Comparison of ENCODE assay signal across 9 cellular contexts in genomic region chr20:45456632-45457031, GRCh38. TPM values are rescaled to one million over a fixed set of nuclear protein-coding genes. Genes with fewer than 3 reads are reported as not detected.
A peak's percentile ranks its signal among the peaks of the same experiment; 100 is the strongest.
DNase-seq lines count a peak whose midpoint lies in the region; ATAC-seq, FAIRE-seq and TF ChIP-seq lines count a peak whose summit lies in the region.
"Had no signal": no experiment of that assay in that cellular context is flagged by ENCODE, and none has a peak within 500 bp of the region (broad histone marks: within the 10 kb centered on the region; RNA-seq: fewer than 3 reads in every experiment).

No MANE protein-coding gene starts in this region.

- H2BK15ac ChIP-seq in H1 (ENCODE audit: low read length): no peak overlapping the region

- H3K79me2 ChIP-seq in H1 (ENCODE audit: control insufficient read depth in 1 of 2, insufficient read depth in 2 of 2, low read length in 2 of 2): no peaks in the 10 kb centered on the region

- H3K36me3 ChIP-seq in H1 (ENCODE audit: control insufficient read depth in 2 of 4, insufficient read depth in 4 of 4, low read length in 3 of 4) (no peaks in the 10 kb centered on the region), sigmoid colon (no peaks in the 10 kb centered on the region), aorta (ENCODE audit: control insufficient read depth in 1 of 2, insufficient read depth in 2 of 2, low read length in 1 of 2) (no peaks in the 10 kb centered on the region)

- peak overlapping the region; percentile 37; the same call in 1 of the 2 replicates for H2AFZ ChIP-seq in H1 (ENCODE audit: low read length)

- CTCF ChIA-PET in H1 (lab: Charles Lee; ENCODE audit: partially characterized antibody): interaction anchor here (0.9 to 18.5 kb wide), 13 partner anchors 6 to 314 kb away, joined by 3 to 317 read pairs (median 24); partner anchors contain the start of genes DBNDD2 and WFDC2

- H3K4me3 ChIP-seq in right cardiac atrium (ENCODE audit: low read length): no peak overlapping the region
- no peak overlapping the region for H3K4me3 ChIP-seq in H1 (ENCODE audit: extremely low read depth in 1 of 4, insufficient read depth in 2 of 4, low read depth in 3 of 4, low read length in 4 of 4)
- H3K4me3 ChIP-seq in sigmoid colon: no peak overlapping the region
- no peak overlapping the region for H3K4me3 ChIP-seq in aorta (ENCODE audit: low read length in 2 of 2)

- H3K14ac ChIP-seq in H1 (ENCODE audit: insufficient read length): no peak overlapping the region

- no peak overlapping the region for H3K4me2 ChIP-seq in H1 (ENCODE audit: insufficient read depth in 1 of 2, low read depth in 2 of 2, low read length in 2 of 2)

- no peaks in the 10 kb centered on the region for H3K79me1 ChIP-seq in H1 (ENCODE audit: low read depth, low read length)

- H3K9me3 ChIP-seq in right cardiac atrium (ENCODE audit: control insufficient read depth, low read length) (no peaks in the 10 kb centered on the region), H1 (ENCODE audit: insufficient read depth in 2 of 2, low read depth in 1 of 2, low read length in 1 of 2) (no peaks in the 10 kb centered on the region), sigmoid colon (no peaks in the 10 kb centered on the region), aorta (ENCODE audit: control insufficient read depth, low read length) (no peaks in the 10 kb centered on the region)

- H3K56ac ChIP-seq in H1 (replicated peaks; ENCODE audit: insufficient read length, low read depth, low read length): no peak overlapping the region

- H4K20me1 ChIP-seq in H1 (replicated peaks in 1 of 2; ENCODE audit: control insufficient read depth in 1 of 2, insufficient read depth in 2 of 2, low read length in 2 of 2): no peaks in the 10 kb centered on the region

- H3K27me3 ChIP-seq in right cardiac atrium (ENCODE audit: control insufficient read depth, insufficient read depth) (no peaks in the 10 kb centered on the region), H1 (replicated peaks in 1 of 4; ENCODE audit: control insufficient read depth in 3 of 4, extremely low read depth in 1 of 4, insufficient read depth in 3 of 4, low read length in 3 of 4) (no peaks in the 10 kb centered on the region), sigmoid colon (no peaks in the 10 kb centered on the region), aorta (ENCODE audit: control insufficient read depth in 1 of 2, insufficient read depth in 2 of 2, low read length in 1 of 2) (no peaks in the 10 kb centered on the region)

- WGBS in right cardiac atrium: 11% methylated on average over 6 of the region's 6 CpGs
- 16% methylated on average over 6 of the region's 6 CpGs; no CpG with 5 or more reads in 1 of the 2 experiments for WGBS in H1 (ENCODE audit: extremely low coverage in 1 of 2, insufficient coverage in 1 of 2, insufficient read length in 1 of 2, insufficient replicate concordance in 2 of 2, low coverage in 1 of 2, low lambda C conversion rate in 2 of 2, missing lambda C conversion rate in 1 of 2), 2 experiments
- 7 to 25% methylated on average over 6 of the region's 6 CpGs for WGBS in sigmoid colon, 2 donors
- WGBS in aorta, 2 donors: 19 to 20% methylated on average over 6 of the region's 6 CpGs

- H2BK12ac ChIP-seq in H1 (ENCODE audit: low read depth, low read length): no peak overlapping the region

- no peak overlapping the region for H2BK5ac ChIP-seq in H1 (ENCODE audit: low read depth, low read length)

- DNase-seq in Right ventricle myocardium superior (no peak), right cardiac atrium (no peak), NCI-H510A treated with DMSO at 0.1 percent for 48 hours (lab: John Stamatoyannopoulos, UW) (peak; percentile 34), H1 (ENCODE audit: low read depth in 1 of 2, low spot score in 2 of 2) (peak in 1 of 2 experiments; percentile 73), sigmoid colon (no peak), aorta (no peak)
- peak; percentile 24 to 47 for DNase-seq in stimulated activated CD4-positive, alpha-beta T cell treated with anti-CD3 and anti-CD28 coated beads, Interleukin-2, amount 100 ng/mL, for 24 hours

- no peak overlapping the region for H2BK20ac ChIP-seq in H1 (ENCODE audit: low read length)

- H4K91ac ChIP-seq in H1 (replicated peaks; ENCODE audit: insufficient read length, low read length): no peak overlapping the region

- POLR2A ChIA-PET in H1 (lab: Charles Lee; ENCODE audit: partially characterized antibody): no interaction called here

- H3K18ac ChIP-seq in H1 (ENCODE audit: extremely low read depth, low read length): no peak overlapping the region

- no peak overlapping the region for H2BK120ac ChIP-seq in H1 (replicated peaks; ENCODE audit: low read depth, low read length)

- no peaks in the 10 kb centered on the region for H3K4me1 ChIP-seq in right cardiac atrium (ENCODE audit: control insufficient read depth, insufficient read depth, low read length)
- H3K4me1 ChIP-seq in H1 (replicated peaks in 1 of 4; ENCODE audit: control insufficient read depth in 3 of 4, insufficient read depth in 4 of 4, low read length in 3 of 4): no peaks in the 10 kb centered on the region; a peak in 1 of 7 replicates
- peaks cover 0 to 24% (median 0%) of the 10 kb centered on the region in 4 donors for H3K4me1 ChIP-seq in sigmoid colon
- H3K4me1 ChIP-seq in aorta (ENCODE audit: control insufficient read depth in 1 of 2, insufficient read depth in 2 of 2, low read length in 2 of 2): no peaks in the 10 kb centered on the region

- H2AK5ac ChIP-seq in H1 (ENCODE audit: low read depth, low read length): no peak overlapping the region

- TF ChIP-seq EP300 in H1 (IDR thresholded peaks at IDR 0.05; ENCODE audit: borderline replicate concordance in 1 of 2, low read depth in 2 of 2, low read length in 2 of 2): no peak
- no peak for TF ChIP-seq EP300 in sigmoid colon (IDR thresholded peaks at IDR 0.05)

- no peak overlapping the region for H3K27ac ChIP-seq in right cardiac atrium (ENCODE audit: low read length)
- no peak overlapping the region for H3K27ac ChIP-seq in H1 (ENCODE audit: low read depth, low read length)
- no peak overlapping the region for H3K27ac ChIP-seq in sigmoid colon
- no peak overlapping the region for H3K27ac ChIP-seq in aorta (ENCODE audit: low read depth in 1 of 2, low read length in 2 of 2)

- no peak overlapping the region for H3K9ac ChIP-seq in H1 (replicated peaks in 1 of 4; ENCODE audit: extremely low read depth in 1 of 4, low read depth in 3 of 4, low read length in 3 of 4)

- TF ChIP-seq CTCF in H1 (IDR thresholded peaks at IDR 0.05; ENCODE audit: control extremely low read depth in 1 of 3, insufficient read depth in 1 of 3, low read depth in 1 of 3, low read length in 3 of 3) (peak; percentile 58 to 76 (median 63)), sigmoid colon (IDR thresholded peaks at IDR 0.05) (peak in 1 of 4 experiments; percentile 20)

- H3K23ac ChIP-seq in H1 (ENCODE audit: insufficient read length): no peak overlapping the region

- peak; percentile 50 for FAIRE-seq in H1 (lab: Jason Lieb, UNC)

- TF ChIP-seq POLR2A in H1 (IDR thresholded peaks at IDR 0.05; ENCODE audit: control extremely low read depth in 1 of 2, low read depth in 2 of 2, low read length in 2 of 2) (no peak), sigmoid colon (IDR thresholded peaks at IDR 0.05) (no peak)

- no peak overlapping the region for H4K5ac ChIP-seq in H1 (ENCODE audit: insufficient read length, low read depth, low read length)

- intact Hi-C loops in Right ventricle myocardium superior (cut with DNase I) (no loop called here), right cardiac atrium (cut with DNase I) (loop anchor here in 2 of 4 donors (10.0 kb wide), 1 partner anchor 318 kb away; no protein-coding TSS in a partner anchor), sigmoid colon (cut with DNase I) (no loop called here), aorta (cut with DNase I) (no loop called here)

- no peaks in the 10 kb centered on the region for H3K23me2 ChIP-seq in H1 (ENCODE audit: low read depth, low read length)

- ATAC-seq in Right ventricle myocardium superior (ENCODE audit: poor library complexity) (peak; percentile 27), right cardiac atrium (no peak), HG03108 (IDR thresholded peaks at IDR 0.05; ENCODE audit: unreplicated experiment) (no peak), aorta (ENCODE audit: low FRiP score) (no peak)

- no peak overlapping the region for H4K8ac ChIP-seq in H1 (ENCODE audit: extremely low read depth, insufficient read depth, low read length)

- H3K4ac ChIP-seq in H1 (replicated peaks; ENCODE audit: insufficient read length, low read depth, low read length): no peak overlapping the region

- TF ChIP-seq RAD21 in H1 (IDR thresholded peaks at IDR 0.05 in 1 of 2, conservative IDR thresholded peaks at IDR 0.05 in 1 of 2; ENCODE audit: low read depth in 2 of 2, low read length in 2 of 2): peak; percentile 50 to 64

RNA-seq across cellular contexts. Expression of gene WFDC2, which starts 12.9 kb away (rescaled TPM):
- 1.0 TPM for total RNA-seq in Right ventricle myocardium superior
- 1 to 10 TPM; 1.1 to 2.7 (median 1.9) TPM for total RNA-seq in right cardiac atrium
- 2.6 TPM for polyA plus RNA-seq in right cardiac atrium
- 77.9 and 86.0 TPM in 2 replicates for total RNA-seq in H1 (2021; fragmentation: NEBNext Ultra II Directional; extraction: Animal tissue kit (Norgen Biotek cat#: 25700))
- 137 and 156 TPM in 2 replicates for polyA plus RNA-seq in H1 (2011; rRNA removed)
- 70.3 TPM for polyA plus RNA-seq in H1 (2011; cell fraction: cytosol; rRNA removed)
- 109 TPM for polyA plus RNA-seq in H1 (2011; cell fraction: nucleus; rRNA removed)
- polyA plus RNA-seq in H1 (2012, experiment 1 of 2): 77.0 to 158 TPM (median 148 TPM) in 4 replicates
- polyA plus RNA-seq in H1 (2012, experiment 2 of 2): 183 TPM
- polyA plus RNA-seq in H1 (2013, experiment 1 of 2): 338 TPM
- 373 TPM for polyA plus RNA-seq in H1 (2013, experiment 2 of 2)
- 26.0 and 32.4 TPM in 2 replicates for polyA minus RNA-seq in H1 (2011; rRNA and poly(A)+ RNA removed)
- polyA minus RNA-seq in H1 (2011; cell fraction: cytosol; rRNA and poly(A)+ RNA removed): 52.3 TPM
- polyA minus RNA-seq in H1 (2011; cell fraction: nucleus; rRNA and poly(A)+ RNA removed): 24.4 TPM
- 10 to 100 TPM; 33.9 to 94.1 (median 39.6) TPM for total RNA-seq in sigmoid colon
- polyA plus RNA-seq in sigmoid colon: 10 to 100 TPM; 29.6 to 86.6 (median 65.5) TPM
- 1 to 10 TPM; 1.5 to 2.3 TPM for total RNA-seq in aorta
- 1 to 10 TPM in 1 of 2 donors, under 1 TPM in 1; 0.56 to 1.0 TPM for polyA plus RNA-seq in aorta
- total RNA-seq: skeletal muscle tissue had no signal

RNA-seq across cellular contexts. Expression of gene PIGT, which starts 40.7 kb away (rescaled TPM):
- 113 TPM for total RNA-seq in Right ventricle myocardium superior
- total RNA-seq in right cardiac atrium: 100 to 1,000 TPM; 116 to 134 (median 125) TPM
- 140 TPM for polyA plus RNA-seq in right cardiac atrium
- 64.3 and 66.0 TPM in 2 replicates for total RNA-seq in H1 (2021; fragmentation: NEBNext Ultra II Directional; extraction: Animal tissue kit (Norgen Biotek cat#: 25700))
- polyA plus RNA-seq in H1 (2011; rRNA removed): 89.7 and 113 TPM in 2 replicates
- 43.9 TPM for polyA plus RNA-seq in H1 (2011; cell fraction: cytosol; rRNA removed)
- polyA plus RNA-seq in H1 (2011; cell fraction: nucleus; rRNA removed): 108 TPM
- 44.9 to 80.5 TPM (median 75.7 TPM) in 4 replicates for polyA plus RNA-seq in H1 (2012, experiment 1 of 2)
- polyA plus RNA-seq in H1 (2012, experiment 2 of 2): 96.4 TPM
- 122 TPM for polyA plus RNA-seq in H1 (2013, experiment 1 of 2)
- polyA plus RNA-seq in H1 (2013, experiment 2 of 2): 130 TPM
- 46.3 and 58.1 TPM in 2 replicates for polyA minus RNA-seq in H1 (2011; rRNA and poly(A)+ RNA removed)
- polyA minus RNA-seq in H1 (2011; cell fraction: cytosol; rRNA and poly(A)+ RNA removed): 44.5 TPM
- polyA minus RNA-seq in H1 (2011; cell fraction: nucleus; rRNA and poly(A)+ RNA removed): 48.0 TPM
- 10 to 100 TPM; 49.7 to 66.7 (median 56.1) TPM for total RNA-seq in sigmoid colon
- 10 to 100 TPM; 33.0 to 98.7 (median 43.0) TPM for polyA plus RNA-seq in sigmoid colon
- 100 to 1,000 TPM; 113 TPM for total RNA-seq in aorta
- polyA plus RNA-seq in aorta: 100 to 1,000 TPM in 1 of 2 donors, 10 to 100 TPM in 1; 69.0 to 151 TPM

RNA-seq across cellular contexts. Expression of gene DBNDD2, which starts 48.5 kb away (rescaled TPM):
- total RNA-seq in Right ventricle myocardium superior: 350 TPM
- 100 to 1,000 TPM; 163 to 208 (median 178) TPM for total RNA-seq in right cardiac atrium
- 228 TPM for polyA plus RNA-seq in right cardiac atrium
- 50.1 and 55.8 TPM in 2 replicates for total RNA-seq in H1 (2021; fragmentation: NEBNext Ultra II Directional; extraction: Animal tissue kit (Norgen Biotek cat#: 25700))
- polyA plus RNA-seq in H1 (2011; rRNA removed): 95.5 and 96.3 TPM in 2 replicates
- polyA plus RNA-seq in H1 (2011; cell fraction: cytosol; rRNA removed): 85.0 TPM
- polyA plus RNA-seq in H1 (2011; cell fraction: nucleus; rRNA removed): 66.6 TPM
- polyA plus RNA-seq in H1 (2012, experiment 1 of 2): 48.7 to 57.4 TPM (median 52.4 TPM) in 4 replicates
- polyA plus RNA-seq in H1 (2012, experiment 2 of 2): 63.4 TPM
- 42.3 TPM for polyA plus RNA-seq in H1 (2013, experiment 1 of 2)
- 39.7 TPM for polyA plus RNA-seq in H1 (2013, experiment 2 of 2)
- 44.8 and 54.0 TPM in 2 replicates for polyA minus RNA-seq in H1 (2011; rRNA and poly(A)+ RNA removed)
- polyA minus RNA-seq in H1 (2011; cell fraction: cytosol; rRNA and poly(A)+ RNA removed): 20.8 TPM
- 23.7 TPM for polyA minus RNA-seq in H1 (2011; cell fraction: nucleus; rRNA and poly(A)+ RNA removed)
- total RNA-seq in sigmoid colon: 100 to 1,000 TPM in 3 of 4 donors, 10 to 100 TPM in 1; 99.7 to 111 (median 103) TPM
- 100 to 1,000 TPM; 112 to 174 (median 137) TPM for polyA plus RNA-seq in sigmoid colon
- total RNA-seq in aorta: 100 to 1,000 TPM; 104 to 123 TPM
- 100 to 1,000 TPM; 140 to 231 TPM for polyA plus RNA-seq in aorta

RNA-seq across cellular contexts. Expression of gene SPINT3, which starts 58.8 kb away (rescaled TPM):
- total RNA-seq in Right ventricle myocardium superior (not detected), right cardiac atrium (not detected), sigmoid colon (not detected), aorta (not detected)
- polyA plus RNA-seq in right cardiac atrium (not detected), H1 (2011; rRNA removed) (not detected in 2 replicates), sigmoid colon (not detected), aorta (not detected)
- total RNA-seq in H1 (2021; fragmentation: NEBNext Ultra II Directional; extraction: Animal tissue kit (Norgen Biotek cat#: 25700)): not detected in 2 replicates
- not detected for polyA plus RNA-seq in H1 (2011; cell fraction: cytosol; rRNA removed)
- polyA plus RNA-seq in H1 (2011; cell fraction: nucleus; rRNA removed): not detected
- polyA plus RNA-seq in H1 (2012, experiment 1 of 2): not detected in 4 replicates
- not detected for polyA plus RNA-seq in H1 (2012, experiment 2 of 2)
- polyA plus RNA-seq in H1 (2013, experiment 1 of 2): not detected
- polyA plus RNA-seq in H1 (2013, experiment 2 of 2): not detected
- polyA minus RNA-seq in H1 (2011; rRNA and poly(A)+ RNA removed): not detected in 2 replicates
- not detected for polyA minus RNA-seq in H1 (2011; cell fraction: cytosol; rRNA and poly(A)+ RNA removed)
- polyA minus RNA-seq in H1 (2011; cell fraction: nucleus; rRNA and poly(A)+ RNA removed): not detected
- total RNA-seq: skeletal muscle tissue had no signal

Comparison
In these comparisons a context has a peak if more than half of its experiments do, and no peak if none do; other contexts are left out.
1. DNase-seq: peak in NCI-H510A treated with DMSO at 0.1 percent for 48 hours (single experiment) and stimulated activated CD4-positive, alpha-beta T cell treated with anti-CD3 and anti-CD28 coated beads, Interleukin-2, amount 100 ng/mL, for 24 hours (2 of 2); none in Right ventricle myocardium superior (single experiment), right cardiac atrium (0 of 3), sigmoid colon (single experiment) and aorta (0 of 2).
2. RNA of gene WFDC2, which starts 12.9 kb away (total RNA-seq): 77.9 to 86.0 TPM in H1 and 33.9 to 94.1 TPM in sigmoid colon; 1.5 to 2.3 TPM in aorta, 1.1 to 2.7 TPM in right cardiac atrium and 1.0 TPM in Right ventricle myocardium superior (single experiment); every median in the first group is over 4 times any median in the second.